Comparison of ENCODE assay signal across 12 cellular contexts in genomic region chr4:5157721-5158390, GRCh38.
"Had no signal": no experiment of that assay in that cellular context is flagged by ENCODE, and none has a peak within 500 bp of the region (broad histone marks: within the 10 kb centered on the region; RNA-seq: fewer than 3 reads in every experiment).

No MANE protein-coding gene starts in this region.

- H3K27me3 ChIP-seq: right atrium auricular region, tibial artery, uterus had no signal

- H3K27ac ChIP-seq: right atrium auricular region, tibial artery, uterus had no signal

- H3K36me3 ChIP-seq: right atrium auricular region, tibial artery, uterus had no signal

- H3K9me3 ChIP-seq: right atrium auricular region, tibial artery, uterus had no signal

- H3K4me1 Mint-ChIP-seq: activated CD4-positive, alpha-beta T cell treated with anti-CD3 and anti-CD28 coated beads, Interleukin-2, amount 10 ng/mL, durations not matched to agents 7 days and 5 days; central memory CD8-positive, alpha-beta T cell; stimulated activated memory B cell treated with anti-CD40 and anti-IgM and Interleukin-4, amounts not matched to agents 10 μg/mL and 1 μg/mL and 100 μg/mL, for 72 hours had no signal

- DNase-seq: activated CD4-positive, alpha-beta T cell treated with anti-CD3 and anti-CD28 coated beads, Interleukin-2, amount 10 ng/mL, durations not matched to agents 7 days and 5 days; activated naive CD4-positive, alpha-beta T cell treated with anti-CD3 and anti-CD28 coated beads, Interleukin-2, amount 50 U/mL, for 16 hours; cortex of kidney; effector memory CD4-positive, alpha-beta T cell; hippocampal formation; small intestine; tibial artery; uterus had no signal

- FAIRE-seq: small intestine had no signal

- H3K27ac Mint-ChIP-seq: activated CD4-positive, alpha-beta T cell treated with anti-CD3 and anti-CD28 coated beads, Interleukin-2, amount 10 ng/mL, durations not matched to agents 7 days and 5 days; brain; stimulated activated memory B cell treated with anti-CD40 and anti-IgM and Interleukin-4, amounts not matched to agents 10 μg/mL and 1 μg/mL and 100 μg/mL, for 72 hours had no signal

- H3K4me3 ChIP-seq: right atrium auricular region, tibial artery, uterus had no signal

- ATAC-seq: stimulated activated memory B cell treated with anti-CD40 and anti-IgM and Interleukin-4, amounts not matched to agents 10 μg/mL and 1 μg/mL and 100 μg/mL, for 72 hours had no signal

- H3K27me3 Mint-ChIP-seq: activated CD4-positive, alpha-beta T cell treated with anti-CD3 and anti-CD28 coated beads, Interleukin-2, amount 10 ng/mL, durations not matched to agents 7 days and 5 days had no signal

- H3K4me1 ChIP-seq: right atrium auricular region, uterus had no signal

- H3K9me3 Mint-ChIP-seq: activated CD4-positive, alpha-beta T cell treated with anti-CD3 and anti-CD28 coated beads, Interleukin-2, amount 10 ng/mL, durations not matched to agents 7 days and 5 days; brain; central memory CD8-positive, alpha-beta T cell had no signal

- H3K4me3 Mint-ChIP-seq: activated CD4-positive, alpha-beta T cell treated with anti-CD3 and anti-CD28 coated beads, Interleukin-2, amount 10 ng/mL, durations not matched to agents 7 days and 5 days; brain; central memory CD8-positive, alpha-beta T cell; stimulated activated memory B cell treated with anti-CD40 and anti-IgM and Interleukin-4, amounts not matched to agents 10 μg/mL and 1 μg/mL and 100 μg/mL, for 72 hours had no signal

- H3K36me3 Mint-ChIP-seq: brain; stimulated activated memory B cell treated with anti-CD40 and anti-IgM and Interleukin-4, amounts not matched to agents 10 μg/mL and 1 μg/mL and 100 μg/mL, for 72 hours had no signal
